8 cellular contexts compared by ENCODE assay signal in the genomic region with DNA sequence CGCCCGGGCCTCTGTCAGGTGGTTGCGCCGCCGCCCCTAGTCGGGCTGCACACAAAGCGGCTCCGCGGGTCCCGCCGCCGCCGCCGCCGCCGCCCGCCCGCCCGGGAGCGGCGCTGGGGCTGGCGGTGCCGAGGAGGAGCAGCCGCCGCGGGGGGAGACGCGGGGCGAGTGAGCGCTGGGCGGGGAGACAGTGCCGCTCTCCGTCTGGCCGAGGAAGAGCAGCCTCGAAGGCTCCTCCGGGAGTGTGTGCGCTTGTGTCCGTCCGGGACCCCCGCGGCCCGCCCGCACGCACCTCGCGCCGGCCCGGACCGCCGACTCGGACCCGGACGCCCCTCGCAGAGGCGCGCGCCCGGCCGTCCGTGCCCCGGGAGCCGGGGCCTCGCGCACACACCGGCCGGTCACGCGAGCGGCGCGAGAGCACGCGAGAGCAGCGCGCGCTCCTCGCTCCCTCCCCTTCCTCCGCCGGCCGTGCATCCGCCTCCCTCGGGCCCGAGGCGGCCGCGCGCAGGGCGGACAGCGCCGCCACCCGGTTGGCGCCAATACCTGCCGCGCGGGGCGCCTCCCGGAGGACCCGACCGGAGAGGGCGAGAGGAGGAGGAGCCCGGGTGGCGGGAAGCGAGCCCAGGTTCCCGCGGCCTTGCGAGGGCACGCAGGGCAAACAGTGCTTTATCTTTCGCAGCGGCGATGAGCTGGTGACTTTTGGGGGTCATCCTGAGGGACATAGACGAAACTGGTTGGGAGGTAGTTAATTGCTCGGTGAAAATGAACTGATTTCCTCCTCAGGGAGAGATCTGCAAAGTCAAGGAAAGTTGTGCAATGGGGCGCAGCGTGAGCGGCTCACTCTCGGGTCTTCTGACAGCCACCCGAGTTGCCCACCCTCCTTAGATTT. TPM values are rescaled to one million over a fixed set of nuclear protein-coding genes. Genes with fewer than 3 reads are reported as not detected.
DNase-seq lines count a peak whose midpoint lies in the region; TF ChIP-seq lines count a peak whose summit lies in the region.

Gene PDS5A (minus strand): TSS at position 423 of the 889 bp plus-strand sequence. CDS start 1,334 bp downstream, outside the sequence.

- H4K20me1 ChIP-seq in H9 (ENCODE audit: control insufficient read depth, insufficient read depth, insufficient read length) (no peaks in the 10 kb centered on the region), neural progenitor cell (ENCODE audit: low read depth) (peaks cover 35% of the 10 kb centered on the region)

- no peak within 1 kb of the TSS for H3K23ac ChIP-seq in H9 (ENCODE audit: insufficient read length, low read depth, low read length)

- peaks cover 27 to 33% (median 31%) of the 10 kb centered on the region in 3 experiments for H3K36me3 Mint-ChIP-seq in H9 (ENCODE audit: insufficient read depth in 1 of 3, low read depth in 3 of 3)
- peaks cover 25% of the 10 kb centered on the region for H3K36me3 Mint-ChIP-seq in neural progenitor cell

- peak within 1 kb of the TSS; percentile 84 for H4K91ac ChIP-seq in H9 (ENCODE audit: insufficient read length, low read depth, low read length)

- H3K9ac ChIP-seq in ES-I3 (ENCODE audit: low read depth, low read length) = peak within 1 kb of the TSS; percentile 99
- H3K9ac ChIP-seq in H9 (ENCODE audit: extremely low read depth, insufficient read length, low read length) = peak within 1 kb of the TSS; percentile 89
- peak within 1 kb of the TSS; percentile 97 for H3K9ac ChIP-seq in neural progenitor cell

- H3K27ac ChIP-seq in H9 (ENCODE audit: insufficient read length, low read depth, low read length) (no peak within 1 kb of the TSS), neural progenitor cell (peak within 1 kb of the TSS; percentile 91)

- peaks cover 7% of the 10 kb centered on the region for H3F3A ChIP-seq in neural progenitor cell (ENCODE audit: low read depth)

- H3K4me3 Mint-ChIP-seq in H9 (peak within 1 kb of the TSS; percentile 84 to 89), neural progenitor cell (peak within 1 kb of the TSS; percentile 93)

- H3K14ac ChIP-seq in H9 (ENCODE audit: insufficient read depth, low read length) = peak within 1 kb of the TSS; percentile 94

- no peak within 1 kb of the TSS for H2BK5ac ChIP-seq in H9 (ENCODE audit: insufficient read length, low read length)

- H3K79me2 ChIP-seq in H9 (ENCODE audit: insufficient read depth, low read length) (peaks cover 19% of the 10 kb centered on the region), neural progenitor cell (ENCODE audit: low read depth) (peaks cover 46% of the 10 kb centered on the region)

- H3K36me3 ChIP-seq in ES-I3 (ENCODE audit: insufficient read depth, low read length) = peaks cover 7% of the 10 kb centered on the region; the same call in 1 of the 2 replicates
- H3K36me3 ChIP-seq in neural progenitor cell = peaks cover 7% of the 10 kb centered on the region

- peaks cover 3% of the 10 kb centered on the region for H3K79me1 ChIP-seq in H9 (ENCODE audit: insufficient read depth, low read depth, low read length, poor library complexity, severe bottlenecking)

- no peak within 1 kb of the TSS for H3K56ac ChIP-seq in H9 (ENCODE audit: insufficient read length, low read depth, low read length)

- no peak within 1 kb of the TSS for H2BK12ac ChIP-seq in H9 (ENCODE audit: insufficient read length, low read depth, low read length)

- peak within 1 kb of the TSS; percentile 93 for H3K18ac ChIP-seq in H9 (ENCODE audit: insufficient read length, low read depth, low read length)

- H3K23me2 ChIP-seq in H9 (ENCODE audit: insufficient read length, low read depth, low read length, poor library complexity, severe bottlenecking) = peaks cover 4% of the 10 kb centered on the region

- H3K4me2 ChIP-seq in H9 (ENCODE audit: insufficient read depth, insufficient read length, low read length) = peak within 1 kb of the TSS; percentile 60
- H3K4me2 ChIP-seq in neural progenitor cell = peak within 1 kb of the TSS; percentile 79

- DNase-seq in H9 = peak; percentile 88
- peak; percentile 86 for DNase-seq in M059J (ENCODE audit: low read depth)
- DNase-seq in SHP77 treated with DMSO at 0.1 percent for 48 hours (lab: John Stamatoyannopoulos, UW) = peak; percentile 35
- peak; percentile 83 for DNase-seq in activated gamma-delta T cell (lab: John Stamatoyannopoulos, UW)
- DNase-seq in fibroblast of villous mesenchyme (ENCODE audit: low read depth) = peak; percentile 86
- peak; percentile 96 for DNase-seq in neural progenitor cell (ENCODE audit: low spot score)
- DNase-seq in stromal cell of bone marrow (ENCODE audit: low read depth) = peak; percentile 79

- H4K8ac ChIP-seq in H9 (replicated peaks; ENCODE audit: insufficient read length, low read depth, low read length) = no peak within 1 kb of the TSS

- no peak within 1 kb of the TSS for H2BK20ac ChIP-seq in H9 (ENCODE audit: low read depth, low read length, poor library complexity, severe bottlenecking)

- no peak within 1 kb of the TSS; the same call in 1 of the 2 replicates for H3K4ac ChIP-seq in H9 (ENCODE audit: low read depth, low read length)

- peak within 1 kb of the TSS; percentile 92 for H2AFZ ChIP-seq in H9 (ENCODE audit: low read length)
- peak within 1 kb of the TSS; percentile 65 for H2AFZ ChIP-seq in neural progenitor cell (replicated peaks)

- H3K27me3 Mint-ChIP-seq in H9 (ENCODE audit: low read depth) = no peaks in the 10 kb centered on the region
- H3K27me3 Mint-ChIP-seq in neural progenitor cell (ENCODE audit: insufficient read depth, low read depth) = peaks cover 6% of the 10 kb centered on the region

- no peak within 1 kb of the TSS for H2BK15ac ChIP-seq in H9 (ENCODE audit: low read depth, low read length)

- no peak within 1 kb of the TSS for H3T11ph ChIP-seq in H9 (ENCODE audit: low read length)

- no peak within 1 kb of the TSS for H2BK120ac ChIP-seq in H9 (ENCODE audit: low read depth, low read length, poor library complexity, severe bottlenecking)

- H3K27me3 ChIP-seq in H9 (ENCODE audit: insufficient read depth, low read length) (no peaks in the 10 kb centered on the region), neural progenitor cell (no peaks in the 10 kb centered on the region)

- peaks cover 19 to 21% of the 10 kb centered on the region in 2 experiments for H3K4me1 Mint-ChIP-seq in H9
- H3K4me1 Mint-ChIP-seq in neural progenitor cell = peaks cover 17% of the 10 kb centered on the region

- no CpG with 5 or more reads among the region's 117 CpGs for WGBS in H9 (ENCODE audit: extremely low coverage, insufficient read length, low lambda C conversion rate)

- H3K27ac Mint-ChIP-seq in H9 (peak within 1 kb of the TSS; percentile 92 to 96 (median 95)), neural progenitor cell (peak within 1 kb of the TSS; percentile 94)

- peak; percentile 83 for TF ChIP-seq CTCF in H9 (conservative IDR thresholded peaks at IDR 0.05)
- TF ChIP-seq CTCF in fibroblast of villous mesenchyme (IDR thresholded peaks at IDR 0.05; ENCODE audit: insufficient read depth, low read depth, low read length) = peak; percentile 81
- peak; percentile 79 for TF ChIP-seq CTCF in neural progenitor cell (IDR thresholded peaks at IDR 0.05)

- no peak within 1 kb of the TSS for H2AK5ac ChIP-seq in H9 (ENCODE audit: insufficient read length, low read length)

- H3K9me3 Mint-ChIP-seq in H9 (no peaks in the 10 kb centered on the region), neural progenitor cell (no peaks in the 10 kb centered on the region)

- H4K5ac ChIP-seq in H9 (ENCODE audit: insufficient read length, low read depth, low read length) = no peak within 1 kb of the TSS

- H3K4me3 ChIP-seq in fibroblast of villous mesenchyme (ENCODE audit: low read depth, low read length) (peak within 1 kb of the TSS; percentile 92), neural progenitor cell (peak within 1 kb of the TSS; percentile 91)

- H3K9me3 ChIP-seq in ES-I3 (ENCODE audit: control insufficient read depth, insufficient read depth, low read length) (no peaks in the 10 kb centered on the region), H9 (ENCODE audit: control insufficient read depth, low read depth, low read length) (no peaks in the 10 kb centered on the region), neural progenitor cell (ENCODE audit: low read depth) (no peaks in the 10 kb centered on the region)

- H3K4me1 ChIP-seq in ES-I3 (ENCODE audit: insufficient read depth, low read length) (no peaks in the 10 kb centered on the region; the same call in 1 of the 2 replicates), H9 (ENCODE audit: insufficient read depth, low read length) (no peaks in the 10 kb centered on the region; the same call in 1 of the 2 replicates), neural progenitor cell (peaks cover 15% of the 10 kb centered on the region)

RNA-seq across cellular contexts. Expression of gene PDS5A, which starts in this region (rescaled TPM):
- total RNA-seq in H9 (2021) (65.0 and 65.4 TPM in 2 replicates), fibroblast of villous mesenchyme (60.9 and 85.1 TPM in 2 replicates), neural progenitor cell (ENCODE audit: low replicate concordance) (75.2 and 132 TPM in 2 replicates)
- 37.1 and 51.1 TPM in 2 replicates for total RNA-seq in M059J (2014; rRNA removed; shearing (Covaris generic))

Comparison
In these comparisons a context has a peak if more than half of its experiments do, and no peak if none do; other contexts are left out.
1. DNase-seq: peak in every context shown above with its lines; median percentile 96 in neural progenitor cell; 88 in H9; 86 in M059J; 86 in fibroblast of villous mesenchyme; 83 in activated gamma-delta T cell; 79 in stromal cell of bone marrow; 35 in SHP77 treated with DMSO at 0.1 percent for 48 hours.